8 cellular contexts compared by ENCODE assay signal in the genomic region with DNA sequence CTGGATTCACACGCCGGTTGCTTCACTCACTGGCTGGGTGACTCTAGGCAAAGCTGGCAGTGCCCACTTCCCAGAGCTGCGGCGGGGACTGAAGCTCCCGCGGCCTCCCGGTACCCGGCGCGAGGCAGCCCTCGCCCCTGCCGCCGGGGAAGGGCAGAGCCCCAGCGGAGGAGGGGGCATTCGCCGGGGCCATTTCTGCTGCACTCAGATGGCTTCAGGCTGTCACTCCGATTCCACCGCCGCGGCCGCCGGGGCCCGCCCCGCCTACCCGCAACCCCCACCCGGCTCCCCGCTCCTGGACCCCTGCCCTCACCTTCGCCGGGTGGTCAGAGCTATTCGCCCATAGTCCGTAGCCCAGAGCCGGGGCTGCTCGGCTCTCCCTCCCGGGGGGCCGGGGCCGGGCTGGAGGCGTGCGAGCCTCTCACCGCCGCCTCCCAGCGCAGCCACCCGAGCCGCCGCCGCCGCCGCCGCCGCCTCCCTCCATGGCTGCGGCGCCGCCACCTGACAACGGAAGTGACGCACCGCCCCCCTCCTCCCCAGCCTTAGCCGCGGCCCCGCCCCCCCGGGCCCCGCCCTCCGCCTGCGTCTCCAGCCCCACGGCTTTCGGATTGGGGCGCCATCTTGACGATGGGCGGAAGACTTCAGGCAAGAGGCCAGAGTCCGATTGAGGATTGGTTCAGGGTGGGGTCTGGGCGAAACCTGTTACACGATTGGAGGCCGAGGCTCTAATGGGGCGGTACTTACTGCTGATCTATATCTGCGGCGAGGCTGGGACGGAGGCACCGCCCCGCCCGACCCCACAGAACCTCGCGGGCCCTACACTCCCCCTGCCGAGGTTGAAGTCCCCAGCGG. TPM values are rescaled to one million over a fixed set of nuclear protein-coding genes. Genes with fewer than 3 reads are reported as not detected.
A peak's percentile ranks its signal among the peaks of the same experiment; 100 is the strongest.
DNase-seq lines count a peak whose midpoint lies in the region; ATAC-seq and TF ChIP-seq lines count a peak whose summit lies in the region.

A gene with protein sequence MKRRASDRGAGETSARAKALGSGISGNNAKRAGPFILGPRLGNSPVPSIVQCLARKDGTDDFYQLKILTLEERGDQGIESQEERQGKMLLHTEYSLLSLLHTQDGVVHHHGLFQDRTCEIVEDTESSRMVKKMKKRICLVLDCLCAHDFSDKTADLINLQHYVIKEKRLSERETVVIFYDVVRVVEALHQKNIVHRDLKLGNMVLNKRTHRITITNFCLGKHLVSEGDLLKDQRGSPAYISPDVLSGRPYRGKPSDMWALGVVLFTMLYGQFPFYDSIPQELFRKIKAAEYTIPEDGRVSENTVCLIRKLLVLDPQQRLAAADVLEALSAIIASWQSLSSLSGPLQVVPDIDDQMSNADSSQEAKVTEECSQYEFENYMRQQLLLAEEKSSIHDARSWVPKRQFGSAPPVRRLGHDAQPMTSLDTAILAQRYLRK (minus strand): TSS at position 515 of the 852 bp plus-strand sequence. CDS start 24,592 bp downstream, outside the sequence.

- intact Hi-C loops in testis (cut with DNase I; ENCODE audit: low total_unique reads), result no loop called here

- H3K9me3 ChIP-seq in testis, result no peaks in the 10 kb centered on the region

- H3K9me3 Mint-ChIP-seq in activated naive CD8-positive, alpha-beta T cell (ENCODE audit: low read depth), result no peaks in the 10 kb centered on the region

- peak within 1 kb of the TSS; percentile 92 for H3K4me3 Mint-ChIP-seq in activated naive CD8-positive, alpha-beta T cell

- peak; percentile 83 for ATAC-seq in HG02610 (IDR thresholded peaks at IDR 0.05; ENCODE audit: unreplicated experiment)
- peak; percentile 81 for ATAC-seq in omental fat pad (ENCODE audit: low FRiP score)

- H3K4me1 ChIP-seq in testis, result peaks cover 79% of the 10 kb centered on the region

- 1% methylated on average over 77 of the region's 82 CpGs; no CpG with 5 or more reads in 1 of the 2 donors for WGBS in testis, 2 donors

- H3K27me3 Mint-ChIP-seq in activated naive CD8-positive, alpha-beta T cell, result no peaks in the 10 kb centered on the region

- H3K27ac Mint-ChIP-seq in activated naive CD8-positive, alpha-beta T cell, result peak within 1 kb of the TSS; percentile 98

- H3K36me3 Mint-ChIP-seq in activated naive CD8-positive, alpha-beta T cell, result peaks cover 5% of the 10 kb centered on the region

- H3K27ac ChIP-seq in testis, result peak within 1 kb of the TSS; percentile 92 to 97

- H3K4me3 ChIP-seq in testis, result peak within 1 kb of the TSS; percentile 96 to 99

- peak; percentile 92 for TF ChIP-seq POLR2A in testis (IDR thresholded peaks at IDR 0.05)

- H3K27me3 ChIP-seq in testis, result no peaks in the 10 kb centered on the region

- H3K36me3 ChIP-seq in testis (ENCODE audit: low read depth, missing control alignments), result no peaks in the 10 kb centered on the region

- TF ChIP-seq CTCF in omental fat pad (IDR thresholded peaks at IDR 0.05) (no peak), testis (IDR thresholded peaks at IDR 0.05) (no peak)

- peak; percentile 99 for DNase-seq in GM04504 (ENCODE audit: low read depth)
- DNase-seq in NCI-H1092 treated with DMSO at 0.1 percent for 48 hours (lab: John Stamatoyannopoulos, UW), result peak; percentile 99
- peak; percentile 97 for DNase-seq in SKM-1 treated with dmso at 0.1 percent for 144 hours (lab: John Stamatoyannopoulos, UW; ENCODE audit: unreplicated experiment)
- peak; percentile 99 for DNase-seq in glomerular visceral epithelial cell (ENCODE audit: extremely low spot score)
- peak; percentile 84 for DNase-seq in omental fat pad (ENCODE audit: low spot score)
- DNase-seq in testis, result peak; percentile 99

- peaks cover 61% of the 10 kb centered on the region for H3K4me1 Mint-ChIP-seq in activated naive CD8-positive, alpha-beta T cell (ENCODE audit: low read depth)

RNA-seq across cellular contexts. Expression of the gene that starts here (rescaled TPM):
- total RNA-seq in omental fat pad (10 to 100 TPM; 36.1 to 75.5 (median 47.3) TPM), testis (100 to 1,000 TPM; 140 to 159 TPM)
- 126 TPM for polyA plus RNA-seq in testis (ENCODE audit: insufficient read depth, low read depth, low replicate concordance)

Comparison
In these comparisons a context has a peak if more than half of its experiments do, and no peak if none do; other contexts are left out.
1. Peak in every context shown above with its lines: DNase-seq, ATAC-seq, H3K4me3 ChIP-seq and H3K27ac ChIP-seq.